ENCODE assay signal across 11 cellular contexts in the genomic region with DNA sequence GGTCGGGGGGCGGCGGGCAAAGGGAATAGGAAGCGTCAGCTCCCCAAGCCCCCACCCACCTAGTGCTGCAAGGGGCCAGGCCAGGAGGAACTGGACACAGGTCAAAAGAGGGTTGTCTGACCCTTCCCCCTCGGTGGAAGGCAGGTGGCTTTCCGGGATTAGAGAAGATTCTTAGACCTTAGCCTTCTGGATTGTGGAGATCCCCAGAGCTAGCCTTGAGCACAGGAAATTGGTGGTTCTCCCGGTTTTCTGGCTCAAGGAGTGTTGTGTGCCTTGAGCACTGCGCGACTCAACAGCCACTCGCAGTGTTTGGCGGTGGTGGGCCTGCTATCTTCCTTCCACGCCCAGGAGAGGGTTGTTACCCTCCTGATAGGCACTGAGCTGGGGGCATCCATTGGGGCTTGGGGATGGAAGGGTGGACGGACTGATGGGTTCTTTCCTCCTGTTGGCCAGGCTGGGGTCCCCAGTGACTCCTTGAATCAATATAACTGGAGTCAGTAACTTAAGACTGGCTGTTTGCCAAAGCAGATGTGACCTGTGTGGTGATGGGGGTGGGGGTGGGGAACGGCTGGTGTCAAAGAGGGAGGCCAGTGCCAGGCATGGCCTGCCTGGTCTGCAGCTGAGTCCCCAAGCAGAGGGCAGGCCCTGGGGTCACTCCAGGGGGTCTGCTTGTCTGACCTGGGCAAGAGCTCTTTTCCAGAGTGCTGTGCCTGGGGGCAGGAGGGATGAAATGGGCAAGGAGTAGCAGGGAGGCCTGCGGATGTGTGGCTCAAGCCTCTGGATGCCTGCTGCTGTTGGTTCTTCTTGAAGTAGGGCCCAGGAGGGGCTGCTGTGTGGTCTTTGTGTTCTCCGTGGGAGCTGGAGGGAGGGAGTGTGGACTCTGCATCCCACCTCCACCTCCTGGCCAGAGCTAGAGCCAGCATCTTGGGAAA. TPM values are rescaled to one million over a fixed set of nuclear protein-coding genes. Genes with fewer than 3 reads are reported as not detected.
DNase-seq lines count a peak whose midpoint lies in the region; ATAC-seq and TF ChIP-seq lines count a peak whose summit lies in the region.
"Had no signal": no experiment of that assay in that cellular context is flagged by ENCODE, and none has a peak within 500 bp of the region (broad histone marks: within the 10 kb centered on the region; RNA-seq: fewer than 3 reads in every experiment).

No MANE protein-coding gene starts in this region.

- no peaks in the 10 kb centered on the region for H3K9me3 ChIP-seq in CD8-positive, alpha-beta memory T cell (ENCODE audit: low read length)
- H3K9me3 ChIP-seq in HEK293 (ENCODE audit: control insufficient read depth, insufficient read depth, low read depth, low read length) (no peaks in the 10 kb centered on the region), neural cell (ENCODE audit: low read length) (no peaks in the 10 kb centered on the region)

- DNase-seq in CD8-positive, alpha-beta memory T cell: no peak
- DNase-seq in effector memory CD8-positive, alpha-beta T cell: no peak
- DNase-seq in GOT3 (lab: John Stamatoyannopoulos, UW) (no peak), NK-92 (lab: John Stamatoyannopoulos, UW; ENCODE audit: unreplicated experiment) (no peak)
- DNase-seq: Karpas-422; NCI-H2081 treated with DMSO at 0.1 percent for 48 hours; stimulated activated naive CD4-positive, alpha-beta T cell treated with Interleukin-2 at 50 U/mL for 16 hours had no signal

- peaks cover 18% of the 10 kb centered on the region for H3K27me3 ChIP-seq in CD8-positive, alpha-beta memory T cell (ENCODE audit: insufficient read depth, low read length, poor library complexity, severe bottlenecking)
- peaks cover 31% of the 10 kb centered on the region for H3K27me3 ChIP-seq in neural cell (ENCODE audit: insufficient read depth, low read depth, low read length)

- ATAC-seq in effector memory CD8-positive, alpha-beta T cell (replicated peaks): no peak
- ATAC-seq in GM19035 (IDR thresholded peaks at IDR 0.05; ENCODE audit: unreplicated experiment) (no peak), GM19324 (IDR thresholded peaks at IDR 0.05; ENCODE audit: low FRiP score, unreplicated experiment) (no peak)

- H3K4me1 Mint-ChIP-seq in CD8-positive, alpha-beta memory T cell: peaks cover 10 to 21% (median 14%) of the 10 kb centered on the region in 3 donors
- peaks cover 5 to 6% of the 10 kb centered on the region in 2 donors for H3K4me1 Mint-ChIP-seq in effector memory CD8-positive, alpha-beta T cell (ENCODE audit: low read depth in 2 of 2)

- no peaks in the 10 kb centered on the region for H3F3A ChIP-seq in neural cell (ENCODE audit: insufficient read depth, low read length, poor library complexity, severe bottlenecking)

- H3K4me3 ChIP-seq in CD8-positive, alpha-beta memory T cell (ENCODE audit: low read length): no peak overlapping the region
- no peak overlapping the region for H3K4me3 ChIP-seq in HEK293 (ENCODE audit: low read depth, low read length)
- H3K4me3 ChIP-seq in neural cell (ENCODE audit: low read length): peak overlapping the region; percentile 69

- peak overlapping the region in 5 of 7 donors; percentile 28 to 66 (median 54) for H3K4me3 Mint-ChIP-seq in CD8-positive, alpha-beta memory T cell
- peak overlapping the region; percentile 34 to 77 for H3K4me3 Mint-ChIP-seq in effector memory CD8-positive, alpha-beta T cell

- no peaks in the 10 kb centered on the region for H3K36me3 Mint-ChIP-seq in CD8-positive, alpha-beta memory T cell
- peaks cover 12% of the 10 kb centered on the region for H3K36me3 Mint-ChIP-seq in effector memory CD8-positive, alpha-beta T cell (ENCODE audit: insufficient read depth)

- no peak overlapping the region for H3K27ac Mint-ChIP-seq in CD8-positive, alpha-beta memory T cell
- H3K27ac Mint-ChIP-seq in effector memory CD8-positive, alpha-beta T cell: no peak overlapping the region

- H3K4me2 ChIP-seq in neural cell (ENCODE audit: low read length): no peak overlapping the region

- no peaks in the 10 kb centered on the region for H3K79me2 ChIP-seq in neural cell (replicated peaks; ENCODE audit: insufficient read depth, low read length)

- H3K36me3 ChIP-seq in CD8-positive, alpha-beta memory T cell (ENCODE audit: insufficient read depth, low read length): no peaks in the 10 kb centered on the region
- H3K36me3 ChIP-seq in HEK293 (ENCODE audit: control insufficient read depth in 2 of 2, insufficient read depth in 1 of 2, low read length in 2 of 2) (no peaks in the 10 kb centered on the region), neural cell (ENCODE audit: insufficient read depth, low read length) (no peaks in the 10 kb centered on the region)

- H3K4me1 ChIP-seq in CD8-positive, alpha-beta memory T cell (ENCODE audit: insufficient read depth, low read length): peaks cover 13% of the 10 kb centered on the region
- peaks cover 2% of the 10 kb centered on the region; the same call in 1 of the 2 replicates for H3K4me1 ChIP-seq in HEK293 (ENCODE audit: control insufficient read depth, insufficient read depth, low read length)

- H3K27ac ChIP-seq in CD8-positive, alpha-beta memory T cell (ENCODE audit: low read depth, low read length): no peak overlapping the region
- H3K27ac ChIP-seq in HEK293 (ENCODE audit: extremely low read depth, low read depth, low read length) (no peak overlapping the region), neural cell (ENCODE audit: low read length) (no peak overlapping the region)

- H3K9me2 ChIP-seq in neural cell (ENCODE audit: insufficient read depth, low read length): no peaks in the 10 kb centered on the region

- TF ChIP-seq CTCF in HEK293 (tag by site-specific recombination; IDR thresholded peaks at IDR 0.05) (no peak), neural cell (IDR thresholded peaks at IDR 0.05; ENCODE audit: poor library complexity, severe bottlenecking) (no peak)

- H4K20me1 ChIP-seq in neural cell (ENCODE audit: insufficient read depth): no peaks in the 10 kb centered on the region

- peaks cover 12 to 29% of the 10 kb centered on the region in 2 donors for H3K27me3 Mint-ChIP-seq in CD8-positive, alpha-beta memory T cell
- peaks cover 18 to 45% of the 10 kb centered on the region in 2 donors for H3K27me3 Mint-ChIP-seq in effector memory CD8-positive, alpha-beta T cell

- H3K9ac ChIP-seq in neural cell (ENCODE audit: low read length): no peak overlapping the region

- TF ChIP-seq RAD21 in neural cell (conservative IDR thresholded peaks at IDR 0.05): no peak

- H2AFZ ChIP-seq in neural cell (ENCODE audit: low read depth, low read length): no peak overlapping the region

- no peak for TF ChIP-seq EP300 in neural cell (conservative IDR thresholded peaks at IDR 0.05; ENCODE audit: poor library complexity, severe bottlenecking)

- no peaks in the 10 kb centered on the region for H3K9me3 Mint-ChIP-seq in CD8-positive, alpha-beta memory T cell
- no peaks in the 10 kb centered on the region for H3K9me3 Mint-ChIP-seq in effector memory CD8-positive, alpha-beta T cell

- CTCF ChIA-PET in CD8-positive, alpha-beta memory T cell (lab: Charles Lee): interaction anchor here (1.2 to 2.1 kb wide), 2 partner anchors 13 to 871 kb away, joined by 3 to 6 read pairs; no protein-coding TSS in a partner anchor
- CTCF ChIA-PET in HEK293 (lab: Yijun Ruan, JAX): interaction anchor here (0.6 to 1.0 kb wide), 4 partner anchors 7 to 487 kb away, joined by 3 read pairs; no protein-coding TSS in a partner anchor

- POLR2A ChIA-PET in CD8-positive, alpha-beta memory T cell (lab: Charles Lee): no interaction called here
- POLR2A ChIA-PET in HEK293 (lab: Yijun Ruan, JAX): no interaction called here

TF ChIP-seq in HEK293, 187 proteins besides CTCF, POLR2A, EP300 and RAD21:
- 0 out of 2 replicates have a peak, but pooled peaks have one; percentile 1 for TF ChIP-seq ZNF341 (tag by site-specific recombination; IDR thresholded peaks at IDR 0.05; ENCODE audit: low read depth)
- peak; percentile 47; the same call in 1 of the 2 replicates for TF ChIP-seq GLIS2 (tag by site-specific recombination; IDR thresholded peaks at IDR 0.05)
- TF ChIP-seq BCL11B (tag by site-specific recombination; IDR thresholded peaks at IDR 0.05; ENCODE audit: low read depth): no peak
- TF ChIP-seq, protein P1, sequence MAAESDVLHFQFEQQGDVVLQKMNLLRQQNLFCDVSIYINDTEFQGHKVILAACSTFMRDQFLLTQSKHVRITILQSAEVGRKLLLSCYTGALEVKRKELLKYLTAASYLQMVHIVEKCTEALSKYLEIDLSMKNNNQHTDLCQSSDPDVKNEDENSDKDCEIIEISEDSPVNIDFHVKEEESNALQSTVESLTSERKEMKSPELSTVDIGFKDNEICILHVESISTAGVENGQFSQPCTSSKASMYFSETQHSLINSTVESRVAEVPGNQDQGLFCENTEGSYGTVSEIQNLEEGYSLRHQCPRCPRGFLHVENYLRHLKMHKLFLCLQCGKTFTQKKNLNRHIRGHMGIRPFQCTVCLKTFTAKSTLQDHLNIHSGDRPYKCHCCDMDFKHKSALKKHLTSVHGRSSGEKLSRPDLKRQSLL (tag by site-specific recombination; IDR thresholded peaks at IDR 0.05): peak; percentile 24; the same call in 1 of the 2 replicates
- TF ChIP-seq ZIC2 (tag by site-specific recombination; IDR thresholded peaks at IDR 0.05): peak; percentile 45

TF ChIP-seq in neural cell, 6 proteins besides CTCF, POLR2A, EP300 and RAD21 (continues in another document):
- no peak for TF ChIP-seq TAF1 (IDR thresholded peaks at IDR 0.05; ENCODE audit: low read depth)

RNA-seq across cellular contexts. Expression of gene FGF18, which starts 2.1 kb away (rescaled TPM):
- under 1 TPM; 0.18 to 0.22 TPM for total RNA-seq in CD8-positive, alpha-beta memory T cell
- polyA plus RNA-seq in CD8-positive, alpha-beta memory T cell: not detected
- polyA plus RNA-seq in neural cell: 1.2 TPM in 1 of 2 replicates, not detected in the other
- polyA minus RNA-seq in neural cell: 0.49 TPM in 1 of 2 replicates, not detected in the other

RNA-seq across cellular contexts. Expression of gene NPM1, which starts 33.9 kb away (rescaled TPM):
- total RNA-seq in CD8-positive, alpha-beta memory T cell: 1,000 to 10,000 TPM; 4,412 to 4,687 TPM
- polyA plus RNA-seq in CD8-positive, alpha-beta memory T cell: 603 TPM
- polyA plus RNA-seq in neural cell: 988 and 1,141 TPM in 2 replicates
- polyA minus RNA-seq in neural cell: 898 and 983 TPM in 2 replicates
